10 cellular contexts compared by ENCODE assay signal in genomic region chr15:74129411-74130088, GRCh38. TPM values are rescaled to one million over a fixed set of nuclear protein-coding genes. Genes with fewer than 3 reads are reported as not detected.
DNase-seq lines count a peak whose midpoint lies in the region; ATAC-seq and TF ChIP-seq lines count a peak whose summit lies in the region.
"Had no signal": no experiment of that assay in that cellular context is flagged by ENCODE, and none has a peak within 500 bp of the region (broad histone marks: within the 10 kb centered on the region; RNA-seq: fewer than 3 reads in every experiment).

No MANE protein-coding gene starts in this region.

- no peak overlapping the region; the same call in 1 of the 2 replicates for H3K4me3 ChIP-seq in GM06990 (replicated peaks; ENCODE audit: low read depth, low read length)

- H3K4me3 Mint-ChIP-seq in brain (peak overlapping the region; percentile 81 to 91 (median 88)), naive B cell (peak overlapping the region; percentile 46 to 89 (median 79)), CD14-positive monocyte (peak overlapping the region in 1 of 2 donors; percentile 71)

- H3K4me1 Mint-ChIP-seq in brain (peaks cover 80% of the 10 kb centered on the region), naive B cell (peaks cover 38 to 64% (median 62%) of the 10 kb centered on the region in 3 donors), CD14-positive monocyte (peaks cover 15% of the 10 kb centered on the region)

- no peak for ATAC-seq in naive B cell (ENCODE audit: low read depth in 2 of 2)
- no peak for ATAC-seq in GM18907 (IDR thresholded peaks at IDR 0.05; ENCODE audit: unreplicated experiment)

- H3K27me3 Mint-ChIP-seq in brain (peaks cover 58% of the 10 kb centered on the region), naive B cell (peaks cover 51 to 74% (median 62%) of the 10 kb centered on the region in 3 donors), CD14-positive monocyte (ENCODE audit: low read depth in 3 of 3) (peaks cover 80 to 92% (median 90%) of the 10 kb centered on the region in 3 donors)

- DNase-seq in AG20443 (ENCODE audit: low spot score) (peak; percentile 13), GM06990 (ENCODE audit: extremely low read depth, insufficient read length) (peak; percentile 30), naive B cell (no peak), CD14-positive monocyte (ENCODE audit: low spot score) (no peak), NOMO-1 (lab: John Stamatoyannopoulos, UW; ENCODE audit: unreplicated experiment in 2 of 2) (no peak)
- DNase-seq in stimulated activated naive CD4-positive, alpha-beta T cell (lab: John Stamatoyannopoulos, UW), result no peak
- DNase-seq: NCI-H345 had no signal

- H3K36me3 Mint-ChIP-seq in brain (peaks cover 27% of the 10 kb centered on the region), naive B cell (peaks cover 0 to 7% of the 10 kb centered on the region in 2 donors), CD14-positive monocyte (no peaks in the 10 kb centered on the region)

- no peak for TF ChIP-seq CTCF in GM06990 (IDR thresholded peaks at IDR 0.05; ENCODE audit: insufficient read depth, low read length, poor library complexity, severe bottlenecking)
- no peak for TF ChIP-seq CTCF in brain (conservative IDR thresholded peaks at IDR 0.05)
- TF ChIP-seq CTCF in CD14-positive monocyte (IDR thresholded peaks at IDR 0.05), result no peak

- H3K9me3 Mint-ChIP-seq in brain (peaks cover 9 to 36% (median 14%) of the 10 kb centered on the region in 5 experiments), naive B cell (peaks cover 0 to 8% (median 7%) of the 10 kb centered on the region in 7 donors), CD14-positive monocyte (peaks cover 0 to 23% (median 2%) of the 10 kb centered on the region in 7 donors)

- H3K27me3 ChIP-seq in GM06990 (replicated peaks; ENCODE audit: control insufficient read depth, insufficient read depth, low read length), result peaks cover 6% of the 10 kb centered on the region

- intact Hi-C loops in CD14-positive monocyte (cut with micrococcal nuclease), result loop anchor here (5.0 kb wide), 1 partner anchor 193 kb away; no protein-coding TSS in a partner anchor

- no peaks in the 10 kb centered on the region for H3K36me3 ChIP-seq in GM06990 (ENCODE audit: control insufficient read depth, insufficient read depth, low read length)

- peak overlapping the region; percentile 54 to 98 (median 96) for H3K27ac Mint-ChIP-seq in brain
- peak overlapping the region in 4 of 6 donors; percentile 51 to 95 (median 76) for H3K27ac Mint-ChIP-seq in naive B cell
- H3K27ac Mint-ChIP-seq in CD14-positive monocyte, result no peak overlapping the region

RNA-seq across cellular contexts. Expression of gene ISLR2, which starts 0.8 kb away (rescaled TPM):
- 30.2 TPM for polyA plus RNA-seq in brain (ENCODE audit: insufficient read depth, low read depth, low replicate concordance)
- not detected for polyA plus RNA-seq in naive B cell (ENCODE audit: low read depth in 6 of 6)
- not detected for polyA plus RNA-seq in CD14-positive monocyte

RNA-seq across cellular contexts. Expression of gene ISLR, which starts 44.0 kb away (rescaled TPM):
- polyA plus RNA-seq in brain (ENCODE audit: insufficient read depth, low read depth, low replicate concordance), result 13.7 TPM
- not detected for polyA plus RNA-seq in naive B cell (ENCODE audit: low read depth in 6 of 6)
- not detected for polyA plus RNA-seq in CD14-positive monocyte

RNA-seq across cellular contexts. Expression of gene GOLGA6A, which starts 47.2 kb away (rescaled TPM):
- polyA plus RNA-seq in brain (ENCODE audit: insufficient read depth, low read depth, low replicate concordance), result not detected
- polyA plus RNA-seq in naive B cell (ENCODE audit: low read depth in 6 of 6), result under 1 TPM in 1 of 6 donors, not detected in 5; 0.09 TPM
- polyA plus RNA-seq in CD14-positive monocyte, result not detected
- polyA plus RNA-seq: aorta had no signal

Comparison
In these comparisons a context has a peak if more than half of its experiments do, and no peak if none do; other contexts are left out.
1. DNase-seq: peak in AG20443 (single experiment) and GM06990 (single experiment); none in naive B cell (single experiment), stimulated activated naive CD4-positive, alpha-beta T cell (0 of 6), CD14-positive monocyte (single experiment) and NOMO-1 (0 of 2).
2. H3K27ac Mint-ChIP-seq: peak in brain (5 of 5) and naive B cell (4 of 6); none in CD14-positive monocyte (0 of 7).
3. RNA of gene ISLR2, which starts 0.8 kb away (polyA plus RNA-seq): 30.2 TPM in brain (single experiment); not detected in naive B cell and not detected in CD14-positive monocyte; every median in the first group is over 10 times any median in the second.
4. RNA of gene ISLR, which starts 44.0 kb away (polyA plus RNA-seq): 13.7 TPM in brain (single experiment); not detected in naive B cell and not detected in CD14-positive monocyte; every median in the first group is over 10 times any median in the second.